ENCODE assay signal across 17 cellular contexts in the genomic region with DNA sequence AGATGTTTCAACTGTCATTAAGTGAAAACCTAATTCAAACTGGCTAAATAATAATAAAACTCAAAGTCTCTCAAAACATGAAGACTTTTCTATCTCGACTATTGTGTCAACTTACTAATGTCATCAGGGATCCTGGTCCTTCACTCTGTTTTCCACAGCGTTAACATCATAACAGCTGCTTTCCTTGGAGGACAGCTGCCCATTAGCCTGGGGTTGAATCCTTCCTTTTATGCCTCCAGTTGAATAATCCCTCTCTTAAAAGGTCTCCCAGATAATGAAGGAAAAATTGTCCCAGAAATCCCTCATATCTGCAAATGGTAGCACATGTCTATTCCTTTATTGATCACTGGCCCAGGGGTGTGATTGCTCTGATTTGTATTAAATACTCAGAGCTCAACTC.
"Had no signal": no experiment of that assay in that cellular context is flagged by ENCODE, and none has a peak within 500 bp of the region (broad histone marks: within the 10 kb centered on the region; RNA-seq: fewer than 3 reads in every experiment).

No MANE protein-coding gene starts in this region.

- H3K27ac ChIP-seq: thyroid gland, upper lobe of right lung had no signal

- H3K27me3 ChIP-seq: thyroid gland, upper lobe of right lung had no signal

- ATAC-seq: esophagus mucosa; stimulated activated naive CD8-positive, alpha-beta T cell treated with anti-CD3 and anti-CD28 coated beads, Interleukin-15, Interleukin-2, amounts not matched to agents 100 U/mL and 50 U/mL, for 24 hours; upper lobe of right lung had no signal

- H3K4me1 ChIP-seq: thyroid gland, upper lobe of right lung had no signal

- H3K4me3 ChIP-seq: thyroid gland, upper lobe of right lung had no signal

- DNase-seq: activated CD4-positive, alpha-beta memory T cell treated with anti-CD3 and anti-CD28 coated beads for 36 hours; activated CD4-positive, alpha-beta T cell treated with anti-CD3 and anti-CD28 coated beads for 48 hours; activated CD4-positive, CD25-positive, alpha-beta regulatory T cell; activated gamma-delta T cell treated with Interleukin-2 at 50 U/mL for 16 hours; anterior cingulate cortex; dermis blood vessel endothelial cell; effector CD8-positive, alpha-beta T cell; head of caudate nucleus; hypothalamus; mesenchymal stem cell; naive B cell; stimulated activated CD4-positive, alpha-beta T cell treated with anti-CD3 and anti-CD28 coated beads, Interleukin-4, amount 100 ng/mL, for 24 hours; stimulated activated naive CD8-positive, alpha-beta T cell treated with anti-CD3 and anti-CD28 coated beads, Interleukin-15, Interleukin-2, amounts not matched to agents 100 U/mL and 50 U/mL, for 24 hours; T-helper 9 cell; thyroid gland; upper lobe of right lung had no signal

- H3K9me3 ChIP-seq: thyroid gland, upper lobe of right lung had no signal

- H3K36me3 ChIP-seq: thyroid gland, upper lobe of right lung had no signal
